1 cellular context compared by ENCODE assay signal in the genomic region with DNA sequence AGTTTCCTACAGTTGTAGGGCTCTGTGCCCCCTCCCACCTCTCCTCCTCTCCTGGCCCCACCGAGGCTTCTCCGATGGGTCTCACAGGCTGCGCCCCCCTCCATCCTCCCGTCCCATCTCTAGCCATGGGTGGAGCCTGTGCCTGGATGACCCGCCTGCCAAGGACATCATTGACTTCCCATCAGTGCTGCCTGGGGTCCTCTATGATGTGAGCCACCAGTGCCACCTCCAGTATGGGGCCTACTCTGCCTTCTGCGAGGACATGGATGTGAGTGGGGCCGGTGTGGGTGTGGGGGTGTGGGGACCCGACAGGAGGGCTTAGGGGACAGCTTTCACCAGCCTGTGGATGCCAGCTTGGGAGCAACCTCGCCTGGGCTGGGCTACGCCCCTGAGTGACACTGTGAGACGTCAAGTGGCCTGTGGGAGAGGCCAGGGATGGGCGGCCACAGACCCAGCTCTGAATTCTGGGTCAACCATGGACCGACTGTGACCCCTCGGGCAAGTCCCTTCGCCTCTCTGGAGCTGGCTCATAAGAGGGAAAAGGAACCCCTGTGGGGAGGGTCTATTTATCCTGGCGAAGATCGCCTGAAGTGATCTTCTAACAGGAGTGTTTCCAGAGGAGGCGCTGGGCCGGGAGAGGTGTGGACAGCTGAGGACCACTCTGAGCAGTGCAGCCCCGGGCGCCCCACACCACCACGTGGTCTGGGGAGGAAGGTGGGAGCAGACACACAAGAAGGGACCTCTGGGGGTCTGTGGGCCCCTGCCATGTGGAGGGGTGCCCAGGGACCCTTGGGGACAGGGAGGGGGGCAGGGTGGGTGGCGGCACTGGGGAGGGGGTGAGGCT. TPM values are rescaled to one million over a fixed set of nuclear protein-coding genes. Genes with fewer than 3 reads are reported as not detected.
"Had no signal": no experiment of that assay in that cellular context is flagged by ENCODE, and none has a peak within 500 bp of the region (broad histone marks: within the 10 kb centered on the region; RNA-seq: fewer than 3 reads in every experiment).

No MANE protein-coding gene starts in this region.

RNA-seq across cellular contexts. Expression of gene SAXO2, which starts 53.9 kb away (rescaled TPM):
- total RNA-seq: thoracic aorta had no signal
